ENCODE assay signal across 21 cellular contexts in genomic region chr12:49985981-49986380, GRCh38. TPM values are rescaled to one million over a fixed set of nuclear protein-coding genes. Genes with fewer than 3 reads are reported as not detected.
A peak's percentile ranks its signal among the peaks of the same experiment; 100 is the strongest.
DNase-seq lines count a peak whose midpoint lies in the region; ATAC-seq and TF ChIP-seq lines count a peak whose summit lies in the region.
"Had no signal": no experiment of that assay in that cellular context is flagged by ENCODE, and none has a peak within 500 bp of the region (broad histone marks: within the 10 kb centered on the region; RNA-seq: fewer than 3 reads in every experiment).

No MANE protein-coding gene starts in this region.

- peak overlapping the region; percentile 93 for H3K27ac ChIP-seq in WERI-Rb-1
- H3K27ac ChIP-seq in uterus = no peak overlapping the region
- H3K27ac ChIP-seq: coronary artery, SK-N-MC, tibial nerve had no signal

- H3K4me3 ChIP-seq in WERI-Rb-1 (ENCODE audit: low read depth, low read length) (no peak overlapping the region), uterus (no peak overlapping the region)
- H3K4me3 ChIP-seq: coronary artery, lung, SK-N-MC, smooth muscle cell, tibial nerve had no signal

- H3K27me3 ChIP-seq in WERI-Rb-1 (ENCODE audit: insufficient read depth, low read depth, severe bottlenecking) (no peaks in the 10 kb centered on the region), uterus (no peaks in the 10 kb centered on the region)
- H3K27me3 ChIP-seq: BE2C, tibial nerve had no signal

- ATAC-seq in GM21723 (IDR thresholded peaks at IDR 0.05; ENCODE audit: unreplicated experiment) = no peak
- ATAC-seq: esophagus mucosa, Panc1 had no signal

- no peak for TF ChIP-seq POLR2A in uterus (IDR thresholded peaks at IDR 0.05)

- TF ChIP-seq CTCF in WERI-Rb-1 (IDR thresholded peaks at IDR 0.05; ENCODE audit: low read depth, low read length) (no peak), uterus (IDR thresholded peaks at IDR 0.05) (no peak)

- intact Hi-C loops in uterus (cut with DNase I; ENCODE audit: low total_unique reads) = no loop called here

- no peaks in the 10 kb centered on the region for H3K9me3 ChIP-seq in WERI-Rb-1 (ENCODE audit: severe bottlenecking)
- no peaks in the 10 kb centered on the region for H3K9me3 ChIP-seq in uterus
- H3K9me3 ChIP-seq: BE2C, tibial nerve had no signal

- H3K4me1 ChIP-seq in uterus = no peaks in the 10 kb centered on the region

- DNase-seq in stimulated activated CD4-positive, alpha-beta T cell treated with anti-CD3 and anti-CD28 coated beads, Interleukin-15, amount 100 ng/mL, for 24 hours = peak; percentile 25
- no peak for DNase-seq in stimulated activated CD4-positive, alpha-beta T cell treated with anti-CD3 and anti-CD28 coated beads, Interleukin-2, amount 100 ng/mL, for 24 hours
- no peak for DNase-seq in WERI-Rb-1
- peak; percentile 40 for DNase-seq in glomerular visceral epithelial cell (ENCODE audit: extremely low spot score)
- DNase-seq in epidermal melanocyte (ENCODE audit: insufficient read length, low spot score) = no peak
- no peak for DNase-seq in uterus
- DNase-seq: activated CD4-positive, alpha-beta memory T cell treated with anti-CD3 and anti-CD28 coated beads for 36 hours; anterior cingulate cortex; BE2C; naive B cell; NCI-H1930; NCI-H748 treated with DMSO at 0.1 percent for 48 hours had no signal

- peaks cover 32% of the 10 kb centered on the region for H3K36me3 ChIP-seq in WERI-Rb-1
- H3K36me3 ChIP-seq in uterus = no peaks in the 10 kb centered on the region

RNA-seq across cellular contexts. Expression of gene AQP6, which starts 13.2 kb away (rescaled TPM):
- total RNA-seq in uterus = under 1 TPM in 1 of 4 donors, not detected in 3; 0.35 TPM
- total RNA-seq: activated CD4-positive, alpha-beta memory T cell treated with anti-CD3 and anti-CD28 coated beads for 36 hours; esophagus mucosa; smooth muscle cell had no signal

RNA-seq across cellular contexts. Expression of gene AQP5, which starts 24.3 kb away (rescaled TPM):
- total RNA-seq in uterus = 1 to 10 TPM in 1 of 4 donors, not detected in 3; 2.3 TPM
- total RNA-seq: activated CD4-positive, alpha-beta memory T cell treated with anti-CD3 and anti-CD28 coated beads for 36 hours; H4; smooth muscle cell had no signal

RNA-seq across cellular contexts. Expression of gene AQP2, which starts 35.4 kb away (rescaled TPM):
- total RNA-seq in uterus = not detected
- total RNA-seq: activated CD4-positive, alpha-beta memory T cell treated with anti-CD3 and anti-CD28 coated beads for 36 hours; esophagus mucosa; H4; lung; tibial nerve had no signal

RNA-seq across cellular contexts. Expression of gene RACGAP1, which starts 39.3 kb away (rescaled TPM):
- 10 to 100 TPM in 1 of 4 donors, 1 to 10 TPM in 3; 8.5 to 57.8 (median 9.3) TPM for total RNA-seq in uterus

Comparison
In these comparisons a context has a peak if more than half of its experiments do, and no peak if none do; other contexts are left out.
1. DNase-seq: peak in stimulated activated CD4-positive, alpha-beta T cell treated with anti-CD3 and anti-CD28 coated beads, Interleukin-15, amount 100 ng/mL, for 24 hours (single experiment) and glomerular visceral epithelial cell (single experiment); none in stimulated activated CD4-positive, alpha-beta T cell treated with anti-CD3 and anti-CD28 coated beads, Interleukin-2, amount 100 ng/mL, for 24 hours (0 of 2), WERI-Rb-1 (single experiment), epidermal melanocyte (single experiment) and uterus (0 of 2).